In the genomic region with DNA sequence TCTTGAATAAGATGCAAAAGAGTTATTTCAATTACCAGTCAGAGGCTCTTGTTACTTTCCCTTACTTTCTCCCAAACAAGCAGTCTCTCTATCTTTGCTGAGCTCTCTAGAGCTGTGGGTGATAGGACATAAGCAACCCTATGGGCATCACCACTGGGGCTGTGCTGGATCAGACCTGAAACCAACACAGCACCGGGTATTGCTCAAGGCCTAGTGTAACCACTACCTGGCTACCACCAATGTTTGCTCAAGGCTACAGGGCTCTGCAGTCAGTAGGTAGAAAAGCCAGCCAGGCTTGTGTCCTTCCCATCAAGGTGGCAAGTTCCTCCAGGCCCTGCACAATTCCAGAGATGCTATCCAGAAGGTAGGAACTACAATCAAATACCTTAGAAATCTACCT, we compare ENCODE assay signal across 42 cellular contexts. TPM values are rescaled to one million over a fixed set of nuclear protein-coding genes. Genes with fewer than 3 reads are reported as not detected.
"Had no signal": no experiment of that assay in that cellular context is flagged by ENCODE, and none has a peak within 500 bp of the region (broad histone marks: within the 10 kb centered on the region; RNA-seq: fewer than 3 reads in every experiment).

No MANE protein-coding gene starts in this region.

- DNase-seq: activated effector memory CD4-positive, alpha-beta T cell treated with anti-CD3 and anti-CD28 coated beads, Interleukin-2, amount 50 U/mL, for 16 hours; activated effector memory CD4-positive, alpha-beta T cell treated with Interleukin-2 at 50 U/mL for 16 hours; activated gamma-delta T cell; activated gamma-delta T cell treated with Interleukin-2 at 50 U/mL for 16 hours; activated naive CD4-positive, alpha-beta T cell; activated naive CD4-positive, alpha-beta T cell treated with anti-CD3 and anti-CD28 coated beads for 36 hours; activated naive CD4-positive, alpha-beta T cell treated with anti-CD3 and anti-CD28 coated beads, Interleukin-2, amount 10 ng/mL, durations not matched to agents 7 days and 5 days; activated naive CD4-positive, alpha-beta T cell treated with anti-CD3 and anti-CD28 coated beads, Interleukin-2, amount 50 U/mL, for 16 hours; activated naive CD4-positive, alpha-beta T cell treated with Interleukin-2 at 50 U/mL for 16 hours; activated naive CD8-positive, alpha-beta T cell treated with anti-CD3 and anti-CD28 coated beads for 36 hours; activated naive CD8-positive, alpha-beta T cell treated with anti-CD3 and anti-CD28 coated beads, Interleukin-2, amount 10 ng/mL, durations not matched to agents 7 days and 5 days; activated naive CD8-positive, alpha-beta T cell treated with anti-CD3 and anti-CD28 coated beads, Interleukin-2, amount 50 U/mL, for 24 hours; activated T-cell treated with anti-CD3 and anti-CD28 coated beads, Interleukin-2, amount 50 U/mL, for 1 hour; activated T-cell treated with anti-CD3 and anti-CD28 coated beads, Interleukin-2, amount 50 U/mL, for 24 hours; activated T-cell treated with anti-CD3 and anti-CD28 coated beads, Interleukin-2, amount 50 U/mL, for 4 hours; activated T-cell treated with anti-CD3 and anti-CD28 coated beads, Interleukin-2, amount 50 U/mL, for 48 hours; activated T-cell treated with anti-CD3 and anti-CD28 coated beads, Interleukin-2, amount 50 U/mL, for 72 hours; adrenal gland; amniotic stem cell; amygdala; anterior cingulate cortex; aorta; body of pancreas; brain microvascular endothelial cell; caudate nucleus; central memory CD4-positive, alpha-beta T cell; cerebellar nuclear complex had no signal

- H3K4me3 ChIP-seq: adrenal gland, ascending aorta, body of pancreas, breast epithelium, cardiac muscle cell had no signal

- H3K9me3 ChIP-seq: adrenal gland, ascending aorta, body of pancreas, breast epithelium had no signal

- H3K36me3 Mint-ChIP-seq: activated naive CD4-positive, alpha-beta T cell treated with anti-CD3 and anti-CD28 coated beads, Interleukin-2, amount 10 ng/mL, durations not matched to agents 7 days and 5 days; activated naive CD4-positive, alpha-beta T cell treated with anti-CD3 and anti-CD28 coated beads, Interleukin-2, amount 50 U/mL, for 24 hours; activated naive CD4-positive, alpha-beta T cell treated with anti-CD3 and anti-CD28 coated beads, Interleukin-2, amount 50 U/mL, for 72 hours; activated naive CD8-positive, alpha-beta T cell; activated naive CD8-positive, alpha-beta T cell treated with anti-CD3 and anti-CD28 coated beads for 36 hours; activated naive CD8-positive, alpha-beta T cell treated with anti-CD3 and anti-CD28 coated beads, Interleukin-2, amount 10 ng/mL, durations not matched to agents 7 days and 5 days; brain had no signal

- H3K4me1 ChIP-seq: adrenal gland, ascending aorta, body of pancreas, breast epithelium had no signal

- H3K4me3 Mint-ChIP-seq: activated naive CD4-positive, alpha-beta T cell treated with anti-CD3 and anti-CD28 coated beads for 36 hours; activated naive CD4-positive, alpha-beta T cell treated with anti-CD3 and anti-CD28 coated beads, Interleukin-2, amount 10 ng/mL, durations not matched to agents 7 days and 5 days; activated naive CD4-positive, alpha-beta T cell treated with anti-CD3 and anti-CD28 coated beads, Interleukin-2, amount 50 U/mL, for 24 hours; activated naive CD8-positive, alpha-beta T cell; activated naive CD8-positive, alpha-beta T cell treated with anti-CD3 and anti-CD28 coated beads for 36 hours; activated naive CD8-positive, alpha-beta T cell treated with anti-CD3 and anti-CD28 coated beads, Interleukin-2, amount 10 ng/mL, durations not matched to agents 7 days and 5 days; activated naive CD8-positive, alpha-beta T cell treated with anti-CD3 and anti-CD28 coated beads, Interleukin-2, amount 50 U/mL, for 24 hours; activated T-cell treated with anti-CD3 and anti-CD28 coated beads, Interleukin-2, amount 50 U/mL, for 24 hours; activated T-cell treated with anti-CD3 and anti-CD28 coated beads, Interleukin-2, amount 50 U/mL, for 4 hours; activated T-cell treated with anti-CD3 and anti-CD28 coated beads, Interleukin-2, amount 50 U/mL, for 72 hours; activated T-helper 1 cell treated with anti-CD3 and anti-CD28 coated beads, Interleukin-12 subunit alpha, Interleukin-12 subunit beta, Interleukin-2, Interleukin-4 antibody, amounts not matched to agents 30 ng/mL and 10 ng/mL and 1 ng/mL, durations not matched to agents 14 hours and 24 hours and 36 hours; activated T-helper 17 cell treated with anti-CD3 and anti-CD28 coated beads, Interleukin-2, amount 50 U/mL, for 72 hours; brain; central memory CD8-positive, alpha-beta T cell had no signal

- H3K27ac Mint-ChIP-seq: activated naive CD4-positive, alpha-beta T cell treated with anti-CD3 and anti-CD28 coated beads for 36 hours; activated naive CD4-positive, alpha-beta T cell treated with anti-CD3 and anti-CD28 coated beads, Interleukin-2, amount 10 ng/mL, durations not matched to agents 7 days and 5 days; activated naive CD4-positive, alpha-beta T cell treated with anti-CD3 and anti-CD28 coated beads, Interleukin-2, amount 50 U/mL, for 24 hours; activated naive CD4-positive, alpha-beta T cell treated with anti-CD3 and anti-CD28 coated beads, Interleukin-2, amount 50 U/mL, for 72 hours; activated naive CD8-positive, alpha-beta T cell; activated naive CD8-positive, alpha-beta T cell treated with anti-CD3 and anti-CD28 coated beads for 36 hours; activated naive CD8-positive, alpha-beta T cell treated with anti-CD3 and anti-CD28 coated beads, Interleukin-2, amount 10 ng/mL, durations not matched to agents 7 days and 5 days; activated naive CD8-positive, alpha-beta T cell treated with anti-CD3 and anti-CD28 coated beads, Interleukin-2, amount 50 U/mL, for 24 hours; activated T-cell treated with anti-CD3 and anti-CD28 coated beads, Interleukin-2, amount 50 U/mL, for 24 hours; activated T-cell treated with anti-CD3 and anti-CD28 coated beads, Interleukin-2, amount 50 U/mL, for 72 hours; activated T-helper 1 cell treated with anti-CD3 and anti-CD28 coated beads, Interleukin-12 subunit alpha, Interleukin-12 subunit beta, Interleukin-2, Interleukin-4 antibody, amounts not matched to agents 30 ng/mL and 10 ng/mL and 1 ng/mL, durations not matched to agents 14 hours and 24 hours and 36 hours; activated T-helper 17 cell treated with anti-CD3 and anti-CD28 coated beads, Interleukin-2, amount 50 U/mL, for 72 hours; activated T-helper 2 cell treated with anti-CD3 and anti-CD28 coated beads, Interferon-gamma antibody, Interleukin-2, Interleukin-4, amounts not matched to agents 10 μg/mL and 5 μg/mL and 100 μg/mL, durations not matched to agents 14 hours and 24 hours and 36 hours; brain had no signal

- H3K27me3 Mint-ChIP-seq: activated naive CD4-positive, alpha-beta T cell treated with anti-CD3 and anti-CD28 coated beads, Interleukin-2, amount 10 ng/mL, durations not matched to agents 7 days and 5 days; activated naive CD4-positive, alpha-beta T cell treated with anti-CD3 and anti-CD28 coated beads, Interleukin-2, amount 50 U/mL, for 24 hours; activated naive CD8-positive, alpha-beta T cell; activated naive CD8-positive, alpha-beta T cell treated with anti-CD3 and anti-CD28 coated beads for 36 hours; activated naive CD8-positive, alpha-beta T cell treated with anti-CD3 and anti-CD28 coated beads, Interleukin-2, amount 10 ng/mL, durations not matched to agents 7 days and 5 days; activated naive CD8-positive, alpha-beta T cell treated with anti-CD3 and anti-CD28 coated beads, Interleukin-2, amount 50 U/mL, for 24 hours; activated T-helper 17 cell treated with anti-CD3 and anti-CD28 coated beads, Interleukin-2, amount 50 U/mL, for 72 hours; brain; central memory CD8-positive, alpha-beta T cell had no signal

- H3K27me3 ChIP-seq: adrenal gland, ascending aorta, body of pancreas, brain microvascular endothelial cell, cardiac muscle cell had no signal

- H3K4me1 Mint-ChIP-seq: activated naive CD4-positive, alpha-beta T cell treated with anti-CD3 and anti-CD28 coated beads, Interleukin-2, amount 10 ng/mL, durations not matched to agents 7 days and 5 days; activated naive CD4-positive, alpha-beta T cell treated with anti-CD3 and anti-CD28 coated beads, Interleukin-2, amount 50 U/mL, for 24 hours; activated naive CD8-positive, alpha-beta T cell treated with anti-CD3 and anti-CD28 coated beads for 36 hours; activated naive CD8-positive, alpha-beta T cell treated with anti-CD3 and anti-CD28 coated beads, Interleukin-2, amount 10 ng/mL, durations not matched to agents 7 days and 5 days; activated naive CD8-positive, alpha-beta T cell treated with anti-CD3 and anti-CD28 coated beads, Interleukin-2, amount 50 U/mL, for 24 hours; activated T-helper 17 cell treated with anti-CD3 and anti-CD28 coated beads, Interleukin-2, amount 50 U/mL, for 72 hours; brain; central memory CD8-positive, alpha-beta T cell had no signal

- ATAC-seq: activated naive CD4-positive, alpha-beta T cell treated with anti-CD3 and anti-CD28 coated beads, Interleukin-2, amount 50 U/mL, for 72 hours; activated naive CD8-positive, alpha-beta T cell treated with anti-CD3 and anti-CD28 coated beads, Interleukin-2, amount 50 U/mL, for 24 hours; activated T-cell treated with anti-CD3 and anti-CD28 coated beads, Interleukin-2, amount 50 U/mL, for 4 hours; activated T-cell treated with anti-CD3 and anti-CD28 coated beads, Interleukin-2, amount 50 U/mL, for 72 hours; activated T-helper 17 cell treated with anti-CD3 and anti-CD28 coated beads, Interleukin-2, amount 50 U/mL, for 72 hours; body of pancreas had no signal

- H3K36me3 ChIP-seq: adrenal gland, ascending aorta, brain microvascular endothelial cell, breast epithelium, cardiac muscle cell had no signal

- H3K9me3 Mint-ChIP-seq: activated naive CD4-positive, alpha-beta T cell treated with anti-CD3 and anti-CD28 coated beads, Interleukin-2, amount 50 U/mL, for 24 hours; activated naive CD4-positive, alpha-beta T cell treated with anti-CD3 and anti-CD28 coated beads, Interleukin-2, amount 50 U/mL, for 72 hours; activated naive CD8-positive, alpha-beta T cell treated with anti-CD3 and anti-CD28 coated beads, Interleukin-2, amount 50 U/mL, for 24 hours; activated T-cell treated with anti-CD3 and anti-CD28 coated beads, Interleukin-2, amount 50 U/mL, for 24 hours; activated T-cell treated with anti-CD3 and anti-CD28 coated beads, Interleukin-2, amount 50 U/mL, for 4 hours; activated T-helper 17 cell treated with anti-CD3 and anti-CD28 coated beads, Interleukin-2, amount 50 U/mL, for 72 hours had no signal

- H3K27ac ChIP-seq: adrenal gland, ascending aorta, body of pancreas, brain microvascular endothelial cell, breast epithelium, cardiac muscle cell had no signal

RNA-seq across cellular contexts. Expression of gene AGTR2, which starts 35.3 kb away (rescaled TPM):
- total RNA-seq: activated naive CD4-positive, alpha-beta T cell treated with anti-CD3 and anti-CD28 coated beads for 36 hours; activated naive CD4-positive, alpha-beta T cell treated with anti-CD3 and anti-CD28 coated beads, Interleukin-2, amount 50 U/mL, for 72 hours; activated naive CD8-positive, alpha-beta T cell treated with anti-CD3 and anti-CD28 coated beads for 36 hours; activated naive CD8-positive, alpha-beta T cell treated with anti-CD3 and anti-CD28 coated beads, Interleukin-2, amount 10 ng/mL, durations not matched to agents 7 days and 5 days; activated T-cell treated with anti-CD3 and anti-CD28 coated beads, Interleukin-2, amount 50 U/mL, for 4 hours; activated T-cell treated with anti-CD3 and anti-CD28 coated beads, Interleukin-2, amount 50 U/mL, for 72 hours; activated T-helper 1 cell treated with anti-CD3 and anti-CD28 coated beads, Interleukin-12 subunit alpha, Interleukin-12 subunit beta, Interleukin-2, Interleukin-4 antibody, amounts not matched to agents 30 ng/mL and 10 ng/mL and 1 ng/mL, durations not matched to agents 14 hours and 24 hours and 36 hours; activated T-helper 17 cell treated with anti-CD3 and anti-CD28 coated beads, Interleukin-2, amount 50 U/mL, for 72 hours; activated T-helper 2 cell treated with anti-CD3 and anti-CD28 coated beads, Interferon-gamma antibody, Interleukin-2, Interleukin-4, amounts not matched to agents 10 μg/mL and 5 μg/mL and 100 μg/mL, durations not matched to agents 14 hours and 24 hours and 36 hours; ascending aorta; astrocyte; body of pancreas; breast epithelium; bronchial epithelial cell; cardiac muscle cell; cardiac septum; cerebellum had no signal
- polyA plus RNA-seq: aorta, cardiac muscle cell had no signal
